1 cellular context compared by ENCODE assay signal in genomic region chr20:33859157-33859695, GRCh38.
TF ChIP-seq lines count a peak whose summit lies in the region.

No MANE protein-coding gene starts in this region.

TF ChIP-seq in GM23338, 12 proteins besides CTCF, POLR2A, EP300 and RAD21 (continued from another document):
- no peak for TF ChIP-seq ZNF462 (CRISPR knock-in tag; IDR thresholded peaks at IDR 0.05)
- TF ChIP-seq ETS1 (IDR thresholded peaks at IDR 0.05) = no peak
TF ChIP-seq in GM23338: peak in this region for 0.
